1 cellular context compared by ENCODE assay signal in genomic region chr19:15284091-15284490, GRCh38.
TF ChIP-seq lines count a peak whose summit lies in the region.

No MANE protein-coding gene starts in this region.

TF ChIP-seq in GM12878, 131 proteins besides CTCF, POLR2A, EP300 and RAD21:
- no peak for TF ChIP-seq NR2C1 (IDR thresholded peaks at IDR 0.05)
- 0 out of 2 replicates have a peak, but pooled peaks have one; percentile 33 for TF ChIP-seq POLR2AphosphoS2 (IDR thresholded peaks at IDR 0.05; ENCODE audit: low read depth, low read length)
TF ChIP-seq in GM12878: peak in this region for 1.
